Comparison of ENCODE assay signal across 31 cellular contexts in genomic region chr17:58265266-58265665, GRCh38. TPM values are rescaled to one million over a fixed set of nuclear protein-coding genes. Genes with fewer than 3 reads are reported as not detected.
"Had no signal": no experiment of that assay in that cellular context is flagged by ENCODE, and none has a peak within 500 bp of the region (broad histone marks: within the 10 kb centered on the region; RNA-seq: fewer than 3 reads in every experiment).

No MANE protein-coding gene starts in this region.

- H3K79me2 ChIP-seq: hepatocyte had no signal

- H3K4me2 ChIP-seq: hepatocyte had no signal

- H3K9me3 ChIP-seq: colonic mucosa, esophagus squamous epithelium, gastroesophageal sphincter, heart left ventricle, left lung, lower lobe of right lung, mucosa of descending colon had no signal

- H3K36me3 ChIP-seq: colonic mucosa, esophagus squamous epithelium, gastroesophageal sphincter, heart left ventricle, left lung, lower lobe of right lung had no signal

- H3K4me1 ChIP-seq: colonic mucosa, esophagus squamous epithelium, gastroesophageal sphincter, heart left ventricle, left lung, lower lobe of right lung had no signal

- DNase-seq: cortex of kidney; effector CD8-positive, alpha-beta T cell; effector memory CD8-positive, alpha-beta T cell; erythroblast; esophagus squamous epithelium; foreskin fibroblast; hypothalamus; immature natural killer cell; islet precursor cell; left cardiac atrium; left lung; left ventricle myocardium superior; lower lobe of right lung; mesenchymal stem cell; mucosa of descending colon; naive B cell; naive thymus-derived CD8-positive, alpha-beta T cell had no signal

- FAIRE-seq: endometrium, frontal cortex had no signal

- H3K4me3 ChIP-seq: colonic mucosa, esophagus squamous epithelium, gastroesophageal sphincter, heart left ventricle, hepatocyte, left lung, lower lobe of right lung, mucosa of descending colon had no signal

- H3K27ac ChIP-seq: colonic mucosa, epithelial cell of prostate, esophagus squamous epithelium, gastroesophageal sphincter, heart left ventricle, hepatocyte, left lung, lower lobe of right lung had no signal

- H2AFZ ChIP-seq: hepatocyte had no signal

- ATAC-seq: effector memory CD8-positive, alpha-beta T cell; esophagus mucosa; gastroesophageal sphincter; heart left ventricle; left cardiac atrium; left lung; left ventricle myocardium superior; lower lobe of right lung; mucosa of descending colon; naive thymus-derived CD8-positive, alpha-beta T cell had no signal

RNA-seq across cellular contexts. Expression of gene MPO, which starts 15.5 kb away (rescaled TPM):
- total RNA-seq: colonic mucosa; dermis microvascular lymphatic vessel endothelial cell; endodermal cell; esophagus mucosa; esophagus squamous epithelium; lung microvascular endothelial cell; mesothelial cell of epicardium; naive thymus-derived CD8-positive, alpha-beta T cell had no signal
- polyA plus RNA-seq: hepatocyte; immature natural killer cell; naive thymus-derived CD8-positive, alpha-beta T cell had no signal

RNA-seq across cellular contexts. Expression of gene LPO, which starts 26.9 kb away (rescaled TPM):
- total RNA-seq: colonic mucosa; dermis microvascular lymphatic vessel endothelial cell; endodermal cell; frontal cortex; heart left ventricle; left cardiac atrium; left ventricle myocardium superior; lower lobe of right lung; lung microvascular endothelial cell; mesenteric fat pad; mucosa of descending colon; myocyte; naive thymus-derived CD8-positive, alpha-beta T cell had no signal
- polyA plus RNA-seq: heart left ventricle; naive thymus-derived CD8-positive, alpha-beta T cell had no signal
